ENCODE assay signal across 8 cellular contexts in genomic region chr18:48949051-48949605, GRCh38. TPM values are rescaled to one million over a fixed set of nuclear protein-coding genes. Genes with fewer than 3 reads are reported as not detected.
DNase-seq lines count a peak whose midpoint lies in the region; ATAC-seq and TF ChIP-seq lines count a peak whose summit lies in the region.

No MANE protein-coding gene starts in this region.

- H3K4me3 Mint-ChIP-seq in Calu3 (ENCODE audit: low read depth, unreplicated experiment): peak overlapping the region; percentile 77
- peak overlapping the region; percentile 100 for H3K4me3 Mint-ChIP-seq in activated CD8-positive, alpha-beta T cell treated with anti-CD3 and anti-CD28 coated beads, Interleukin-2, amount 10 ng/mL, durations not matched to agents 7 days and 5 days

- peak overlapping the region; percentile 43 for H3K9ac ChIP-seq in parathyroid adenoma

- TF ChIP-seq RAD21 in Ishikawa (IDR thresholded peaks at IDR 0.05; ENCODE audit: low read depth): no peak

- H3K4me1 ChIP-seq in parathyroid adenoma: peaks cover 20% of the 10 kb centered on the region

- peaks cover 50% of the 10 kb centered on the region for H3K4me1 Mint-ChIP-seq in Calu3 (ENCODE audit: low read depth, unreplicated experiment)
- H3K4me1 Mint-ChIP-seq in activated CD8-positive, alpha-beta T cell treated with anti-CD3 and anti-CD28 coated beads, Interleukin-2, amount 10 ng/mL, durations not matched to agents 7 days and 5 days (ENCODE audit: low read depth): peaks cover 49% of the 10 kb centered on the region

- intact Hi-C loops in Calu3 (cut with micrococcal nuclease; ENCODE audit: unreplicated experiment): loop anchor here (5.0 to 10.0 kb wide), 3 partner anchors 117 to 274 kb away; no protein-coding TSS in a partner anchor

- no peaks in the 10 kb centered on the region for H3K9me3 ChIP-seq in parathyroid adenoma (ENCODE audit: control insufficient read depth, low read length)

- POLR2A ChIA-PET in activated CD8-positive, alpha-beta T cell treated with anti-CD3 and anti-CD28 coated beads, Interleukin-2, amount 10 ng/mL, durations not matched to agents 7 days and 5 days (lab: Charles Lee): interaction anchor here (1.0 to 1.5 kb wide), 4 partner anchors 8 to 24 kb away, joined by 3 to 4 read pairs (median 4); no protein-coding TSS in a partner anchor

- H3K9me3 Mint-ChIP-seq in Calu3 (ENCODE audit: low read depth, unreplicated experiment): no peaks in the 10 kb centered on the region
- H3K9me3 Mint-ChIP-seq in activated CD8-positive, alpha-beta T cell treated with anti-CD3 and anti-CD28 coated beads, Interleukin-2, amount 10 ng/mL, durations not matched to agents 7 days and 5 days (ENCODE audit: insufficient read depth): no peaks in the 10 kb centered on the region

- peaks cover 89% of the 10 kb centered on the region for H3K36me3 Mint-ChIP-seq in Calu3 (ENCODE audit: insufficient read depth, unreplicated experiment)
- H3K36me3 Mint-ChIP-seq in activated CD8-positive, alpha-beta T cell treated with anti-CD3 and anti-CD28 coated beads, Interleukin-2, amount 10 ng/mL, durations not matched to agents 7 days and 5 days (ENCODE audit: low read depth): peaks cover 58% of the 10 kb centered on the region

- no TSS peak for BruUV-seq in Calu3 (replicated peaks; lab: Mats Ljungman, UMichigan)

- CTCF ChIA-PET in Calu3 (lab: Charles Lee): no interaction called here
- CTCF ChIA-PET in activated CD8-positive, alpha-beta T cell treated with anti-CD3 and anti-CD28 coated beads, Interleukin-2, amount 10 ng/mL, durations not matched to agents 7 days and 5 days (lab: Charles Lee): interaction anchor here (0.8 to 1.4 kb wide), 4 partner anchors 24 to 172 kb away, joined by 3 to 5 read pairs (median 4); no protein-coding TSS in a partner anchor

- H3K4me2 ChIP-seq in parathyroid adenoma (ENCODE audit: low read length): peak overlapping the region; percentile 97

- TF ChIP-seq CTCF in Calu3 (IDR thresholded peaks at IDR 0.05; ENCODE audit: unreplicated experiment): no peak
- TF ChIP-seq CTCF in fibroblast of pulmonary artery (IDR thresholded peaks at IDR 0.05; ENCODE audit: low read length, missing control alignments): no peak
- no peak for TF ChIP-seq CTCF in parathyroid adenoma (IDR thresholded peaks at IDR 0.05)

- H3K79me2 ChIP-seq in parathyroid adenoma: peaks cover 45% of the 10 kb centered on the region

- peak; percentile 8 for ATAC-seq in activated CD8-positive, alpha-beta T cell treated with anti-CD3 and anti-CD28 coated beads, Interleukin-2, amount 10 ng/mL, durations not matched to agents 7 days and 5 days
- ATAC-seq in GM19397 (IDR thresholded peaks at IDR 0.05; ENCODE audit: unreplicated experiment): no peak

- TF ChIP-seq EP300 in Ishikawa (IDR thresholded peaks at IDR 0.05; ENCODE audit: borderline replicate concordance): no peak

- H3K36me3 ChIP-seq in parathyroid adenoma (ENCODE audit: control insufficient read depth, insufficient read depth, low read length): no peaks in the 10 kb centered on the region

- peak overlapping the region; percentile 61 for H2AFZ ChIP-seq in parathyroid adenoma

- H3K27ac Mint-ChIP-seq in Calu3 (ENCODE audit: unreplicated experiment): peak overlapping the region; percentile 59
- peak overlapping the region; percentile 89 for H3K27ac Mint-ChIP-seq in activated CD8-positive, alpha-beta T cell treated with anti-CD3 and anti-CD28 coated beads, Interleukin-2, amount 10 ng/mL, durations not matched to agents 7 days and 5 days

- H3K27me3 Mint-ChIP-seq in Calu3 (ENCODE audit: unreplicated experiment): no peaks in the 10 kb centered on the region
- no peaks in the 10 kb centered on the region for H3K27me3 Mint-ChIP-seq in activated CD8-positive, alpha-beta T cell treated with anti-CD3 and anti-CD28 coated beads, Interleukin-2, amount 10 ng/mL, durations not matched to agents 7 days and 5 days (ENCODE audit: low read depth)

- H3K27me3 ChIP-seq in parathyroid adenoma (ENCODE audit: control insufficient read depth, insufficient read depth, low read length): no peaks in the 10 kb centered on the region

- DNase-seq in Calu3: peak; percentile 52
- peak; percentile 56 for DNase-seq in activated CD8-positive, alpha-beta T cell treated with anti-CD3 and anti-CD28 coated beads, Interleukin-2, amount 10 ng/mL, durations not matched to agents 7 days and 5 days
- DNase-seq in fibroblast of pulmonary artery (ENCODE audit: low read depth): peak; percentile 34
- no peak for DNase-seq in NCI-H2081 treated with DMSO at 0.1 percent for 48 hours (lab: John Stamatoyannopoulos, UW)
- no peak for DNase-seq in T1000 (lab: John Stamatoyannopoulos, UW)

- H3K27ac ChIP-seq in parathyroid adenoma: peak overlapping the region; percentile 64

- H3K4me3 ChIP-seq in fibroblast of pulmonary artery (replicated peaks; ENCODE audit: low read depth, low read length) (peak overlapping the region; percentile 96), parathyroid adenoma (ENCODE audit: low read depth, low read length) (peak overlapping the region; percentile 86)

TF ChIP-seq in Ishikawa, 13 proteins besides CTCF, POLR2A, EP300 and RAD21:
- no peak for TF ChIP-seq REST (IDR thresholded peaks at IDR 0.05; ENCODE audit: low read depth)
- TF ChIP-seq FOXM1 (IDR thresholded peaks at IDR 0.05; ENCODE audit: borderline replicate concordance, low read depth): no peak
- no peak for TF ChIP-seq TEAD4 (IDR thresholded peaks at IDR 0.05)
- TF ChIP-seq TCF12 (IDR thresholded peaks at IDR 0.05; ENCODE audit: low read depth): no peak
- TF ChIP-seq NFIC (IDR thresholded peaks at IDR 0.05): peak; percentile 70

RNA-seq across cellular contexts. Expression of gene SMAD7, which starts 1.6 kb away (rescaled TPM):
- 11.2 and 13.7 TPM in 2 replicates for total RNA-seq in Calu3 (2022)
- total RNA-seq in activated CD8-positive, alpha-beta T cell treated with anti-CD3 and anti-CD28 coated beads, Interleukin-2, amount 10 ng/mL, durations not matched to agents 7 days and 5 days: 10 to 100 TPM; 23.8 to 24.1 TPM

Comparison
In these comparisons a context has a peak if more than half of its experiments do, and no peak if none do; other contexts are left out.
1. DNase-seq: peak in Calu3 (single experiment), activated CD8-positive, alpha-beta T cell treated with anti-CD3 and anti-CD28 coated beads, Interleukin-2, amount 10 ng/mL, durations not matched to agents 7 days and 5 days (single experiment) and fibroblast of pulmonary artery (single experiment); none in NCI-H2081 treated with DMSO at 0.1 percent for 48 hours (single experiment) and T1000 (single experiment).